ENCODE assay signal across 24 cellular contexts in the genomic region with DNA sequence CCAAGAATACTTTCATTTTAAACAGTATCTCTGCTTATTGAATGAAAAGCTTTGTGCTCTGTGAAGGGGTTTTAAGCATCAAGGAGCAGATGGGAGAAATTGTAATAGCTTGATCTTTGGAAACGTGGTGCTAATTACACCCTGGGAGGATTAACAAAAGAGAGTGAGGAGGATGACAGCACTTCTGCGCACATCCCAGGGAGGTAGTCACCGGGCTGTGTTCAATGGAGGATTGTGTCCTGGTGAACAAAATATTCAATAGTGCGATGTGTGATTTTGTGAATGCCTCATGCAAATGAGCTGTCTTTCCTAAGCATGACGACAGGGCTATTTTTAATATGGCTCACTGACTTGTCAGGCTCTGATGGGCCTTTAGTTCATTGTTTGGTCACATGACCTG.
DNase-seq lines count a peak whose midpoint lies in the region; ATAC-seq, FAIRE-seq and TF ChIP-seq lines count a peak whose summit lies in the region.
"Had no signal": no experiment of that assay in that cellular context is flagged by ENCODE, and none has a peak within 500 bp of the region (broad histone marks: within the 10 kb centered on the region; RNA-seq: fewer than 3 reads in every experiment).

No MANE protein-coding gene starts in this region.

- H3K4me1 ChIP-seq in SK-N-SH (ENCODE audit: control insufficient read depth in 1 of 2, insufficient read depth in 2 of 2, low read depth in 1 of 2, low read length in 1 of 2) (no peaks in the 10 kb centered on the region), astrocyte (ENCODE audit: insufficient read depth, low read length) (peaks cover 12% of the 10 kb centered on the region), PC-3 (ENCODE audit: insufficient read depth, low read length) (no peaks in the 10 kb centered on the region)

- no peaks in the 10 kb centered on the region for H3K9me2 ChIP-seq in SK-N-SH
- no peaks in the 10 kb centered on the region for H3K9me2 ChIP-seq in PC-3 (replicated peaks; ENCODE audit: low read length)

- ATAC-seq in SK-N-SH treated with all-trans-retinoic acid at 6 μM for 48 hours = no peak
- no peak for ATAC-seq in PC-3
- ATAC-seq: HCT116 had no signal

- H3F3A ChIP-seq in SK-N-SH (replicated peaks; ENCODE audit: insufficient read depth) = no peaks in the 10 kb centered on the region
- H3F3A ChIP-seq in PC-3 (ENCODE audit: low read length, unreplicated experiment) = no peaks in the 10 kb centered on the region

- H3K27ac ChIP-seq in SK-N-SH (ENCODE audit: low read depth in 2 of 2, low read length in 1 of 2) (no peak overlapping the region), astrocyte (ENCODE audit: low read depth, low read length) (peak overlapping the region; percentile 69), PC-3 (ENCODE audit: low read length) (no peak overlapping the region)
- H3K27ac ChIP-seq: C4-2B, PC-9, RWPE1 had no signal

- no peaks in the 10 kb centered on the region for H3K36me3 Mint-ChIP-seq in astrocyte (ENCODE audit: low read depth, unreplicated experiment)

- TF ChIP-seq RAD21 in SK-N-SH (IDR thresholded peaks at IDR 0.05; ENCODE audit: low read length) = no peak

- H3K9me3 ChIP-seq in SK-N-SH = no peaks in the 10 kb centered on the region
- H3K9me3 ChIP-seq in astrocyte (ENCODE audit: insufficient read depth, low read depth, low read length) = no peaks in the 10 kb centered on the region
- H3K9me3 ChIP-seq in PC-3 (ENCODE audit: low read length) = peaks cover 6% of the 10 kb centered on the region; the same call in 1 of the 2 replicates

- H3K9ac ChIP-seq in SK-N-SH (no peak overlapping the region), astrocyte (ENCODE audit: low read length) (peak overlapping the region; percentile 56), PC-3 (ENCODE audit: low read length) (no peak overlapping the region)

- POLR2A ChIA-PET in SK-N-SH (lab: Yijun Ruan, JAX) = no interaction called here
- POLR2A ChIA-PET in PC-3 (lab: Charles Lee; ENCODE audit: unreplicated experiment) = no interaction called here

- BruUV-seq in PC-3 (replicated peaks; lab: Mats Ljungman, UMichigan) = no TSS peak

- CTCF ChIA-PET in SK-N-SH (lab: Yijun Ruan, JAX) = no interaction called here
- CTCF ChIA-PET in PC-3 (lab: Charles Lee) = no interaction called here

- H3K27me3 ChIP-seq in SK-N-SH (ENCODE audit: insufficient read depth) = no peaks in the 10 kb centered on the region
- no peaks in the 10 kb centered on the region for H3K27me3 ChIP-seq in astrocyte (ENCODE audit: insufficient read depth, low read length)
- H3K27me3 ChIP-seq in PC-3 (ENCODE audit: low read length) = no peaks in the 10 kb centered on the region

- TF ChIP-seq EP300 in SK-N-SH (IDR thresholded peaks at IDR 0.05; ENCODE audit: borderline replicate concordance in 1 of 2, low read depth in 1 of 2, low read length in 1 of 2) = no peak

- no peak for DNase-seq in SK-N-SH
- peak; percentile 76 for DNase-seq in NCI-H748 (lab: John Stamatoyannopoulos, UW; ENCODE audit: unreplicated experiment)
- peak; percentile 49 for DNase-seq in astrocyte (ENCODE audit: low read depth)
- peak; percentile 38 for DNase-seq in retina
- no peak for DNase-seq in NCI-H128 (lab: John Stamatoyannopoulos, UW; ENCODE audit: unreplicated experiment)
- DNase-seq in SK-N-DZ (ENCODE audit: low spot score) = no peak
- DNase-seq in PC-3 = no peak
- DNase-seq: 8988T, AML-193, EL, GF-D8, IMR-90, MV-4-11, NCI-H1436 treated with DMSO at 0.1 percent for 48 hours, NCI-H2029 treated with DMSO at 0.1 percent for 48 hours, NCI-H446 treated with DMSO at 0.1 percent for 48 hours, PC-9, SHP77 treated with DMSO at 0.1 percent for 48 hours had no signal

- H3K36me3 ChIP-seq in SK-N-SH (replicated peaks in 1 of 2; ENCODE audit: control insufficient read depth in 1 of 2, insufficient read depth in 2 of 2, low read length in 1 of 2) (no peaks in the 10 kb centered on the region), astrocyte (ENCODE audit: insufficient read depth, low read length) (no peaks in the 10 kb centered on the region), PC-3 (ENCODE audit: low read depth, low read length) (no peaks in the 10 kb centered on the region)

- intact Hi-C loops in PC-3 (cut with micrococcal nuclease) = no loop called here

- peak overlapping the region in 1 of 2 experiments; percentile 39; a peak in 2 of 4 replicates for H3K4me3 ChIP-seq in SK-N-SH (ENCODE audit: low read depth in 2 of 2, low read length in 1 of 2)
- no peak overlapping the region for H3K4me3 ChIP-seq in astrocyte (ENCODE audit: insufficient read depth, low read depth, low read length)
- no peak overlapping the region for H3K4me3 ChIP-seq in PC-3 (ENCODE audit: low read length)
- H3K4me3 ChIP-seq: PC-9 had no signal

- WGBS in SK-N-SH (ENCODE audit: low lambda C conversion rate) = 11% methylated on average over 5 of the region's 5 CpGs

- no peaks in the 10 kb centered on the region for H3K9me3 Mint-ChIP-seq in astrocyte (ENCODE audit: unreplicated experiment)

- TF ChIP-seq CTCF in SK-N-SH (IDR thresholded peaks at IDR 0.05) = no peak
- no peak for TF ChIP-seq CTCF in astrocyte (IDR thresholded peaks at IDR 0.05; ENCODE audit: insufficient read depth, low read depth, low read length)
- no peak for TF ChIP-seq CTCF in PC-3 (conservative IDR thresholded peaks at IDR 0.05; ENCODE audit: low read depth, low read length)

- H3K4me1 Mint-ChIP-seq in astrocyte (ENCODE audit: low read depth, unreplicated experiment) = peaks cover 5% of the 10 kb centered on the region

- peak overlapping the region; percentile 84; the same call in 1 of the 2 replicates for H2AFZ ChIP-seq in SK-N-SH (ENCODE audit: low read depth)
- no peak overlapping the region for H2AFZ ChIP-seq in astrocyte (ENCODE audit: low read depth, low read length)
- no peak overlapping the region for H2AFZ ChIP-seq in PC-3 (ENCODE audit: low read length)
- H2AFZ ChIP-seq: PC-9 had no signal

- H3K4me3 Mint-ChIP-seq in astrocyte (ENCODE audit: unreplicated experiment) = no peak overlapping the region

- H3K27me3 Mint-ChIP-seq in astrocyte (ENCODE audit: low read depth, unreplicated experiment) = no peaks in the 10 kb centered on the region

- no peak overlapping the region for H3K27ac Mint-ChIP-seq in astrocyte (ENCODE audit: unreplicated experiment)

- FAIRE-seq in astrocyte (lab: Jason Lieb, UNC) = no peak
- FAIRE-seq: GM19239, H1 had no signal

- H3K79me2 ChIP-seq in SK-N-SH (ENCODE audit: insufficient read depth) = no peaks in the 10 kb centered on the region
- no peaks in the 10 kb centered on the region for H3K79me2 ChIP-seq in astrocyte (ENCODE audit: insufficient read depth, low read length)
- H3K79me2 ChIP-seq in PC-3 (ENCODE audit: low read length) = no peaks in the 10 kb centered on the region

- H4K20me1 ChIP-seq in SK-N-SH (ENCODE audit: insufficient read depth) (no peaks in the 10 kb centered on the region), astrocyte (ENCODE audit: insufficient read depth, low read length) (no peaks in the 10 kb centered on the region), PC-3 (ENCODE audit: low read length) (no peaks in the 10 kb centered on the region)

- peak overlapping the region; percentile 58 for H3K4me2 ChIP-seq in SK-N-SH
- peak overlapping the region; percentile 77 for H3K4me2 ChIP-seq in astrocyte (ENCODE audit: low read length)
- no peak overlapping the region for H3K4me2 ChIP-seq in PC-3 (ENCODE audit: low read length)
- H3K4me2 ChIP-seq: PC-9 had no signal

TF ChIP-seq in SK-N-SH, 30 proteins besides CTCF, POLR2A, EP300 and RAD21:
- no peak for TF ChIP-seq NRF1 (IDR thresholded peaks at IDR 0.05; ENCODE audit: low read depth, low read length)

TF ChIP-seq in SK-N-SH treated with all-trans-retinoic acid at 6 μM for 48 hours, 23 proteins besides CTCF, POLR2A, EP300 and RAD21 (continues in another document):
- TF ChIP-seq RARB (CRISPR knock-in tag; IDR thresholded peaks at IDR 0.05) (no peak), ZNF70 (CRISPR knock-in tag; IDR thresholded peaks at IDR 0.05) (no peak), PATZ1 (CRISPR knock-in tag; IDR thresholded peaks at IDR 0.05; ENCODE audit: borderline replicate concordance) (no peak), CSRNP3 (CRISPR knock-in tag; IDR thresholded peaks at IDR 0.05) (no peak), CREB5 (CRISPR knock-in tag; IDR thresholded peaks at IDR 0.05; ENCODE audit: low read depth) (no peak), GLIS3 (CRISPR knock-in tag; IDR thresholded peaks at IDR 0.05) (no peak)

Comparison
In these comparisons a context has a peak if more than half of its experiments do, and no peak if none do; other contexts are left out.
1. DNase-seq: peak in NCI-H748 (single experiment), astrocyte (single experiment) and retina (single experiment); none in SK-N-SH (single experiment), NCI-H128 (single experiment), SK-N-DZ (single experiment) and PC-3 (single experiment).